ENCODE assay signal across 16 cellular contexts in the genomic region with DNA sequence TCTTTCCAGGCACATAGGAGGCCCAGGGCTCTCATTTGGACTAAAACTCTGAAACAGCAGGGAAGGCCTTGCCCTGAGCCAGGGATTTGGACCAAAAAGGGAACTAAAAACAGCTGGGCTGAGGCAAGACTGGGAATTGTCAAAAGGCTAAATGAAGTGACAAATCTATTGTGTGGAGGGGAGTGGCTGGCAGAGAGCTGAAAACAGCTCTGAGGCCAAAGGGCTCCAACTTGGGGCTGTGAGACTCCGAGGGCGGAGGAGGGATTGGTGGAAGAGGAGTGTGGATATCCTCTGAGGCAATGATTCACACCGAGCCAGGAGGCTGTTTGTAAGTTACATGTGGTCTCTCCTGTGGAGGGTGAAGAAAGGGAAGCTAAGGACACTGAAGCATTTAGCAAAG.
DNase-seq lines count a peak whose midpoint lies in the region; ATAC-seq and TF ChIP-seq lines count a peak whose summit lies in the region.
"Had no signal": no experiment of that assay in that cellular context is flagged by ENCODE, and none has a peak within 500 bp of the region (broad histone marks: within the 10 kb centered on the region; RNA-seq: fewer than 3 reads in every experiment).

No MANE protein-coding gene starts in this region.

- TF ChIP-seq POLR2A in heart left ventricle (IDR thresholded peaks at IDR 0.05), result no peak

- no peak overlapping the region for H3K4me2 ChIP-seq in osteoblast (ENCODE audit: insufficient read depth, low read length)

- H3K9me3 Mint-ChIP-seq in naive thymus-derived CD4-positive, alpha-beta T cell, result peaks cover 0 to 3% (median 0%) of the 10 kb centered on the region in 11 donors
- H3K9me3 Mint-ChIP-seq: IgD-negative memory B cell had no signal

- H3K27ac ChIP-seq in heart left ventricle, result no peak overlapping the region
- no peak overlapping the region for H3K27ac ChIP-seq in osteoblast (ENCODE audit: low read depth, low read length)
- H3K27ac ChIP-seq in naive thymus-derived CD4-positive, alpha-beta T cell (ENCODE audit: low read depth, low read length), result no peak overlapping the region
- H3K27ac ChIP-seq: coronary artery, thoracic aorta had no signal

- peaks cover 0 to 4% (median 0%) of the 10 kb centered on the region in 5 donors for H3K36me3 Mint-ChIP-seq in naive thymus-derived CD4-positive, alpha-beta T cell
- H3K36me3 Mint-ChIP-seq: IgD-negative memory B cell had no signal

- H3K4me1 ChIP-seq in heart left ventricle (no peaks in the 10 kb centered on the region), osteoblast (ENCODE audit: insufficient read depth, low read length) (no peaks in the 10 kb centered on the region)
- H3K4me1 ChIP-seq in naive thymus-derived CD4-positive, alpha-beta T cell (ENCODE audit: control insufficient read depth in 2 of 2, insufficient read depth in 2 of 2, low read length in 2 of 2), result no peaks in the 10 kb centered on the region

- H3K4me3 Mint-ChIP-seq in naive thymus-derived CD4-positive, alpha-beta T cell, result no peak overlapping the region
- H3K4me3 Mint-ChIP-seq: IgD-negative memory B cell had no signal

- no peak overlapping the region for H3K27ac Mint-ChIP-seq in naive thymus-derived CD4-positive, alpha-beta T cell

- H3K4me3 ChIP-seq in heart left ventricle, result no peak overlapping the region
- H3K4me3 ChIP-seq in osteoblast (ENCODE audit: insufficient read depth, low read length), result no peak overlapping the region
- no peak overlapping the region for H3K4me3 ChIP-seq in naive thymus-derived CD4-positive, alpha-beta T cell (ENCODE audit: low read length)
- H3K4me3 ChIP-seq: coronary artery, thoracic aorta had no signal

- H3K4me1 Mint-ChIP-seq in naive thymus-derived CD4-positive, alpha-beta T cell, result no peaks in the 10 kb centered on the region
- H3K4me1 Mint-ChIP-seq: IgD-negative memory B cell had no signal

- no peaks in the 10 kb centered on the region for H3K36me3 ChIP-seq in heart left ventricle
- no peaks in the 10 kb centered on the region for H3K36me3 ChIP-seq in osteoblast (ENCODE audit: insufficient read depth, low read length)
- no peaks in the 10 kb centered on the region for H3K36me3 ChIP-seq in naive thymus-derived CD4-positive, alpha-beta T cell (ENCODE audit: control insufficient read depth in 2 of 3, insufficient read depth in 3 of 3, low read length in 3 of 3)
- H3K36me3 ChIP-seq: thoracic aorta had no signal

- H3K27me3 ChIP-seq in heart left ventricle (no peaks in the 10 kb centered on the region), osteoblast (ENCODE audit: insufficient read depth, low read length) (no peaks in the 10 kb centered on the region)
- no peaks in the 10 kb centered on the region for H3K27me3 ChIP-seq in naive thymus-derived CD4-positive, alpha-beta T cell (ENCODE audit: control insufficient read depth in 2 of 2, insufficient read depth in 2 of 2, low read length in 2 of 2)

- peak overlapping the region; percentile 38 for H2AFZ ChIP-seq in osteoblast (ENCODE audit: low read length)

- DNase-seq in AG08395 (ENCODE audit: low spot score), result peak; percentile 56
- peak; percentile 55 for DNase-seq in amniotic epithelial cell (ENCODE audit: low read depth)
- peak in 4 of 5 donors; percentile 7 to 42 (median 28) for DNase-seq in heart left ventricle
- DNase-seq in osteoblast (ENCODE audit: insufficient read length, low spot score, missing footprints), result no peak
- DNase-seq in effector CD4-positive, alpha-beta T cell, result no peak
- DNase-seq in naive thymus-derived CD4-positive, alpha-beta T cell, result no peak
- no peak for DNase-seq in germinal center (ENCODE audit: low spot score)
- DNase-seq: ACHN; activated CD4-positive, alpha-beta T cell treated with anti-CD3 and anti-CD28 coated beads, Interleukin-2, amount 50 U/mL, for 4 hours; activated naive CD4-positive, alpha-beta T cell treated with Interleukin-2 at 50 U/mL for 16 hours; mesendoderm; NCI-H187 treated with DMSO at 0.1 percent for 48 hours had no signal

- 41 to 75% (median 60%) methylated on average over 3 of the region's 3 CpGs for WGBS in heart left ventricle, 4 donors

- CTCF ChIA-PET in naive thymus-derived CD4-positive, alpha-beta T cell (lab: Charles Lee), result no interaction called here

- POLR2A ChIA-PET in naive thymus-derived CD4-positive, alpha-beta T cell (lab: Charles Lee), result no interaction called here

- H4K20me1 ChIP-seq in osteoblast (ENCODE audit: insufficient read depth, low read length), result no peaks in the 10 kb centered on the region

- intact Hi-C loops in heart left ventricle (cut with DNase I), result no loop called here
- intact Hi-C loops in naive thymus-derived CD4-positive, alpha-beta T cell (cut with micrococcal nuclease), result no loop called here

- H3K9me3 ChIP-seq in heart left ventricle (no peaks in the 10 kb centered on the region), osteoblast (ENCODE audit: low read depth, low read length) (no peaks in the 10 kb centered on the region)
- no peaks in the 10 kb centered on the region for H3K9me3 ChIP-seq in naive thymus-derived CD4-positive, alpha-beta T cell (ENCODE audit: control insufficient read depth in 2 of 3, low read length in 3 of 3)
- H3K9me3 ChIP-seq: thoracic aorta had no signal

- no peak for TF ChIP-seq CTCF in heart left ventricle (IDR thresholded peaks at IDR 0.05)
- no peak for TF ChIP-seq CTCF in osteoblast (IDR thresholded peaks at IDR 0.05; ENCODE audit: extremely low read depth, low read depth, low read length)

- no peaks in the 10 kb centered on the region for H3K79me2 ChIP-seq in osteoblast (ENCODE audit: insufficient read depth, low read length)

- H3K27me3 Mint-ChIP-seq in naive thymus-derived CD4-positive, alpha-beta T cell, result no peaks in the 10 kb centered on the region
- H3K27me3 Mint-ChIP-seq: IgD-negative memory B cell had no signal

- ATAC-seq in heart left ventricle, result peak in 3 of 4 donors; percentile 37 to 81 (median 75)
- ATAC-seq in HG02870 (IDR thresholded peaks at IDR 0.05; ENCODE audit: unreplicated experiment), result no peak
- no peak for ATAC-seq in naive thymus-derived CD4-positive, alpha-beta T cell

Comparison
In these comparisons a context has a peak if more than half of its experiments do, and no peak if none do; other contexts are left out.
1. DNase-seq: peak in AG08395 (single experiment), amniotic epithelial cell (single experiment) and heart left ventricle (4 of 5); none in osteoblast (single experiment), effector CD4-positive, alpha-beta T cell (single experiment), naive thymus-derived CD4-positive, alpha-beta T cell (0 of 9) and germinal center (single experiment).
2. ATAC-seq: peak in heart left ventricle (3 of 4); none in HG02870 (single experiment) and naive thymus-derived CD4-positive, alpha-beta T cell (single experiment).